10 cellular contexts compared by ENCODE assay signal in the genomic region with DNA sequence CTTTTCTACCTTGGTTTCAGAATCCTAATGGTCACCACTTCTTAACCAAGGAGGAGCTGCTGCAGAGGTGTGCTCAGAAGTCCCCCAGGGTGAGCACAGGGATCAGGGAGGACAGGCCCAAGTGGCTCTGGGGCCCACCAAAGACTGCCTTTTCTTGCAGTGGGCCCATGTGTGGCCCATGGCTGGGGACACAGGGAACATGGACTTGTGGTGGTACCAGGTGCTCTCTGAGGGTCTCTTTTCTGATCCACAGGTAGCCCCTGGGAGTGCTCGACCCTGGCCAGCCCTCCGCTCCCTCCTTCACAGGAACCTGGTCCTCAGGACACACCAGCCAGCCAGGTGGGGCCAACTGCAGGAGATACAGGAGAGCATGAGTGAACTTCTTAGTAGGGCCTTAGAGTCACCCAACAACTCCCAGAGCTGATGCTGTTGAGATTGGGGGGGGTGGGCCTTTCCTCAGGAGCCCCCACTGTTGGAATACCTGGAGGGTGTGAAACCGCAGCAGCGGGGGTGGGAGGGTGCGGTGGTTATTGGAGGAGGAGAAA. TPM values are rescaled to one million over a fixed set of nuclear protein-coding genes. Genes with fewer than 3 reads are reported as not detected.
DNase-seq lines count a peak whose midpoint lies in the region; ATAC-seq and TF ChIP-seq lines count a peak whose summit lies in the region.
"Had no signal": no experiment of that assay in that cellular context is flagged by ENCODE, and none has a peak within 500 bp of the region (broad histone marks: within the 10 kb centered on the region; RNA-seq: fewer than 3 reads in every experiment).

No MANE protein-coding gene starts in this region.

- H3K4me1 Mint-ChIP-seq in activated CD4-positive, alpha-beta T cell treated with anti-CD3 and anti-CD28 coated beads for 36 hours: peaks cover 17% of the 10 kb centered on the region

- H3K36me3 ChIP-seq in skeletal muscle satellite cell (ENCODE audit: insufficient read depth, low read length): peaks cover 56% of the 10 kb centered on the region
- peaks cover 0 to 52% of the 10 kb centered on the region in 2 donors for H3K36me3 ChIP-seq in vagina

- TF ChIP-seq CTCF in RWPE1 (conservative IDR thresholded peaks at IDR 0.05; ENCODE audit: low read depth) (no peak), fibroblast of mammary gland (conservative IDR thresholded peaks at IDR 0.05; ENCODE audit: control insufficient read depth, insufficient read depth, low read depth, low read length) (no peak), vagina (IDR thresholded peaks at IDR 0.05) (no peak)

- H3K9ac ChIP-seq in skeletal muscle satellite cell (ENCODE audit: low read depth, low read length): peak overlapping the region; percentile 97

- no peak for TF ChIP-seq POLR2A in vagina (IDR thresholded peaks at IDR 0.05)

- DNase-seq in activated CD4-positive, alpha-beta T cell treated with anti-CD3 and anti-CD28 coated beads for 36 hours: no peak
- no peak for DNase-seq in activated CD4-positive, alpha-beta T cell treated with anti-CD3 and anti-CD28 coated beads for 1 hour
- DNase-seq in RWPE1 (ENCODE audit: low spot score) (no peak), fibroblast of mammary gland (ENCODE audit: low read depth) (no peak), NCI-H524 treated with DMSO at 0.1 percent for 48 hours (lab: John Stamatoyannopoulos, UW) (no peak), kidney tubule cell (ENCODE audit: low spot score) (no peak), vagina (ENCODE audit: extremely low spot score in 2 of 2) (no peak)
- DNase-seq: anterior cingulate cortex, GOT3 had no signal

- H3K36me3 Mint-ChIP-seq in activated CD4-positive, alpha-beta T cell treated with anti-CD3 and anti-CD28 coated beads for 36 hours (ENCODE audit: low read depth): peaks cover 39% of the 10 kb centered on the region

- no peaks in the 10 kb centered on the region for H3K27me3 ChIP-seq in skeletal muscle satellite cell (ENCODE audit: control insufficient read depth, insufficient read depth, low read length)
- H3K27me3 ChIP-seq in vagina: no peaks in the 10 kb centered on the region

- no peaks in the 10 kb centered on the region for H3K9me3 ChIP-seq in skeletal muscle satellite cell (replicated peaks; ENCODE audit: low read length)
- no peaks in the 10 kb centered on the region for H3K9me3 ChIP-seq in vagina

- no peaks in the 10 kb centered on the region for H3K9me3 Mint-ChIP-seq in activated CD4-positive, alpha-beta T cell treated with anti-CD3 and anti-CD28 coated beads for 36 hours (ENCODE audit: low read depth)

- intact Hi-C loops in activated CD4-positive, alpha-beta T cell treated with anti-CD3 and anti-CD28 coated beads for 36 hours (cut with DNase I, micrococcal nuclease): no loop called here
- intact Hi-C loops in vagina (cut with DNase I): no loop called here

- peak overlapping the region; percentile 72 for H3K27ac Mint-ChIP-seq in activated CD4-positive, alpha-beta T cell treated with anti-CD3 and anti-CD28 coated beads for 36 hours

- CTCF ChIA-PET in activated CD4-positive, alpha-beta T cell treated with anti-CD3 and anti-CD28 coated beads for 36 hours (lab: Charles Lee): interaction anchor here (0.5 to 6.6 kb wide), 3 partner anchors 27 to 171 kb away, joined by 3 to 210 read pairs (median 4); partner anchors contain the start of genes CCDC85B and FIBP
- CTCF ChIA-PET in RWPE1 (lab: Yijun Ruan, JAX): interaction anchor here (0.7 kb wide), 2 partner anchors 102 to 274 kb away, joined by 3 to 4 read pairs; no protein-coding TSS in a partner anchor

- peak overlapping the region; percentile 83 for H3K4me2 ChIP-seq in skeletal muscle satellite cell (ENCODE audit: low read length)

- peak overlapping the region; percentile 91 for H3K4me3 Mint-ChIP-seq in activated CD4-positive, alpha-beta T cell treated with anti-CD3 and anti-CD28 coated beads for 36 hours

- POLR2A ChIA-PET in activated CD4-positive, alpha-beta T cell treated with anti-CD3 and anti-CD28 coated beads for 36 hours (lab: Charles Lee): interaction anchor here (1.6 to 1.7 kb wide), 2 partner anchors 9 to 29 kb away, joined by 3 to 6 read pairs; partner anchors contain the start of gene CCDC85B
- POLR2A ChIA-PET in RWPE1 (lab: Yijun Ruan, JAX; ENCODE audit: low non-redundant PET): no interaction called here

- peaks cover 27% of the 10 kb centered on the region for H3K4me1 ChIP-seq in skeletal muscle satellite cell (ENCODE audit: control insufficient read depth, insufficient read depth, low read length)
- H3K4me1 ChIP-seq in vagina: peaks cover 34% of the 10 kb centered on the region

- no peak for ATAC-seq in activated CD4-positive, alpha-beta T cell treated with anti-CD3 and anti-CD28 coated beads for 36 hours

- H3K4me3 ChIP-seq in fibroblast of mammary gland (ENCODE audit: control insufficient read depth, low read depth, low read length) (peak overlapping the region; percentile 90), skeletal muscle satellite cell (ENCODE audit: low read length) (peak overlapping the region; percentile 96), vagina (no peak overlapping the region)

- H3K27ac ChIP-seq in RWPE1 (peak overlapping the region; percentile 98), vagina (no peak overlapping the region)

- H3K27me3 Mint-ChIP-seq in activated CD4-positive, alpha-beta T cell treated with anti-CD3 and anti-CD28 coated beads for 36 hours: no peaks in the 10 kb centered on the region

RNA-seq across cellular contexts. Expression of gene MUS81, which starts 2.0 kb away (rescaled TPM):
- 10 to 100 TPM; 59.2 to 67.8 TPM for total RNA-seq in activated CD4-positive, alpha-beta T cell treated with anti-CD3 and anti-CD28 coated beads for 36 hours
- total RNA-seq in skeletal muscle satellite cell (2012; rRNA removed): 46.1 and 46.5 TPM in 2 replicates
- total RNA-seq in vagina: 48.9 TPM

RNA-seq across cellular contexts. Expression of gene CFL1, which starts 4.3 kb away (rescaled TPM):
- 1,000 to 10,000 TPM in 1 of 2 experiments, 100 to 1,000 TPM in 1; 888 to 1,074 TPM for total RNA-seq in activated CD4-positive, alpha-beta T cell treated with anti-CD3 and anti-CD28 coated beads for 36 hours
- total RNA-seq in skeletal muscle satellite cell (2012; rRNA removed): 922 and 1,264 TPM in 2 replicates
- 589 TPM for total RNA-seq in vagina

RNA-seq across cellular contexts. Expression of gene EFEMP2, which starts 10.3 kb away (rescaled TPM):
- total RNA-seq in activated CD4-positive, alpha-beta T cell treated with anti-CD3 and anti-CD28 coated beads for 36 hours: 10 to 100 TPM; 20.2 to 23.4 TPM
- total RNA-seq in skeletal muscle satellite cell (2012; rRNA removed): 40.1 and 69.7 TPM in 2 replicates
- total RNA-seq in vagina: 57.9 TPM

RNA-seq across cellular contexts. Expression of gene CTSW, which starts 17.4 kb away (rescaled TPM):
- total RNA-seq in activated CD4-positive, alpha-beta T cell treated with anti-CD3 and anti-CD28 coated beads for 36 hours: 1 to 10 TPM; 1.7 TPM
- total RNA-seq in skeletal muscle satellite cell (2012; rRNA removed): 0.25 and 0.44 TPM in 2 replicates
- 0.74 TPM for total RNA-seq in vagina

RNA-seq across cellular contexts. Expression of gene FIBP, which starts 26.0 kb away (rescaled TPM):
- total RNA-seq in activated CD4-positive, alpha-beta T cell treated with anti-CD3 and anti-CD28 coated beads for 36 hours: 100 to 1,000 TPM in 1 of 2 experiments, 10 to 100 TPM in 1; 95.4 to 121 TPM
- 173 and 237 TPM in 2 replicates for total RNA-seq in skeletal muscle satellite cell (2012; rRNA removed)
- 78.6 TPM for total RNA-seq in vagina

Comparison
In these comparisons a context has a peak if more than half of its experiments do, and no peak if none do; other contexts are left out.
1. H3K4me3 ChIP-seq: peak in fibroblast of mammary gland (single experiment) and skeletal muscle satellite cell (single experiment); none in vagina (0 of 2).